29 cellular contexts compared by ENCODE assay signal in the genomic region with DNA sequence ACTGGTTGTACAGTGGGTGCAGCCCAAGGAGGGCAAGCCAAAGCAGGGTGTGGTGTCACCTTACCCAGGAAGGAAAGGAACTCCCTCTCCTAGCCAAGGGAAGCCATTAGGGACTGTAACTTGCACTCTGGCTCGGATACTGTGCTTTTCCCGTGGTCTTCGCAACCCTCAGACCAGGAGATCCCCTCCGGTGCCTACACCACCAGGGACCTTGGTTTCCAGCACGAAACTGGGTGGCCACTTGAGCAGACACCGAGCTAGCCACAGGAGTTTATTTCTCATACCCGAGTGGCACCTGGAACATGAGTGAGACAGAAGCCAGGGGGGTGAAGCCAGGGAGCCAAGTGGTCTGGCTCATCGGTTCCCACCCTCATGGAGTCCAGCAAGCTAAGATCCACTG.
DNase-seq lines count a peak whose midpoint lies in the region; ATAC-seq and TF ChIP-seq lines count a peak whose summit lies in the region.
"Had no signal": no experiment of that assay in that cellular context is flagged by ENCODE, and none has a peak within 500 bp of the region (broad histone marks: within the 10 kb centered on the region; RNA-seq: fewer than 3 reads in every experiment).

No MANE protein-coding gene starts in this region.

- no peak overlapping the region for H2BK120ac ChIP-seq in mesenchymal stem cell (ENCODE audit: low read depth, low read length)

- no peak overlapping the region for H2AFZ ChIP-seq in mesenchymal stem cell (ENCODE audit: low read depth, low read length)

- H3K4ac ChIP-seq in mesenchymal stem cell (ENCODE audit: low read depth in 1 of 2, low read length in 2 of 2), result no peak overlapping the region

- no peak overlapping the region for H3K9ac ChIP-seq in mesenchymal stem cell (ENCODE audit: low read length)
- H3K9ac ChIP-seq: BLaER1; BLaER1 treated with 17β-estradiol and CSF1 and Interleukin-3, amounts not matched to agents 10 nM and 100 nM had no signal

- no peaks in the 10 kb centered on the region for H3K4me1 ChIP-seq in mesenchymal stem cell (ENCODE audit: control insufficient read depth, insufficient read depth, low read depth, low read length)
- H3K4me1 ChIP-seq: A549; BE2C; BLaER1; BLaER1 treated with 17β-estradiol and CSF1 and Interleukin-3, amounts not matched to agents 10 nM and 100 nM; Caco-2 had no signal

- no peak overlapping the region for H2BK15ac ChIP-seq in mesenchymal stem cell (ENCODE audit: low read depth, poor library complexity, severe bottlenecking)

- no peak for TF ChIP-seq CTCF in AG04450 (IDR thresholded peaks at IDR 0.05; ENCODE audit: low read depth, low read length)

- no peak overlapping the region for H3K14ac ChIP-seq in mesenchymal stem cell (ENCODE audit: low read length in 2 of 2)

- 81% methylated on average over 8 of the region's 8 CpGs for WGBS in mesenchymal stem cell

- H3K9me3 ChIP-seq in AG04450 (ENCODE audit: control insufficient read depth, insufficient read depth, low read length) (peaks cover 8% of the 10 kb centered on the region; the same call in 1 of the 2 replicates), mesenchymal stem cell (ENCODE audit: control insufficient read depth, low read length) (no peaks in the 10 kb centered on the region)
- H3K9me3 ChIP-seq: A549; BE2C; BLaER1; BLaER1 treated with 17β-estradiol and CSF1 and Interleukin-3, amounts not matched to agents 10 nM and 100 nM; Caco-2 had no signal

- H3K4me2 ChIP-seq in mesenchymal stem cell (ENCODE audit: low read length, poor library complexity, severe bottlenecking), result no peak overlapping the region
- H3K4me2 ChIP-seq: A549; BLaER1; BLaER1 treated with 17β-estradiol and CSF1 and Interleukin-3, amounts not matched to agents 10 nM and 100 nM had no signal

- no peak overlapping the region for H2BK12ac ChIP-seq in mesenchymal stem cell (ENCODE audit: low read length in 2 of 2)

- H4K91ac ChIP-seq in mesenchymal stem cell (ENCODE audit: low read length), result peak overlapping the region; percentile 65

- no peak for DNase-seq in AG04450 (ENCODE audit: low read depth, low spot score)
- no peak for DNase-seq in mesenchymal stem cell
- DNase-seq in DMS153 treated with DMSO at 0.1 percent for 48 hours (lab: John Stamatoyannopoulos, UW; ENCODE audit: unreplicated experiment), result no peak
- DNase-seq: 8988T; ACHN; AML-193; BE2C; C1 segment of cervical spinal cord; Caco-2; Calu3; CD4-positive, alpha-beta memory T cell; CD4-positive, alpha-beta T cell; CD4-positive, CD25-positive, alpha-beta regulatory T cell; CD8-positive, alpha-beta memory T cell; CD8-positive, alpha-beta T cell; COR-L47; DMS 273 treated with DMSO at 0.1 percent for 48 hours; DMS153; DMS53; DMS79; DMS79 treated with DMSO at 0.1 percent for 48 hours; DND-41; EL had no signal

- H3K79me1 ChIP-seq in mesenchymal stem cell (replicated peaks; ENCODE audit: low read length, poor library complexity, severe bottlenecking), result no peaks in the 10 kb centered on the region

- no peaks in the 10 kb centered on the region for H3K36me3 ChIP-seq in mesenchymal stem cell (ENCODE audit: control insufficient read depth in 1 of 2, insufficient read depth in 2 of 2, low read depth in 1 of 2, low read length in 2 of 2)
- H3K36me3 ChIP-seq: BE2C; BLaER1; BLaER1 treated with 17β-estradiol and CSF1 and Interleukin-3, amounts not matched to agents 10 nM and 100 nM had no signal

- POLR2A ChIA-PET in AG04450 (lab: Yijun Ruan, JAX), result no interaction called here

- no peak overlapping the region for H2AK5ac ChIP-seq in mesenchymal stem cell (ENCODE audit: low read length, severe bottlenecking)

- H3K27me3 ChIP-seq in AG04450 (ENCODE audit: control insufficient read depth, insufficient read depth, low read length) (no peaks in the 10 kb centered on the region), mesenchymal stem cell (ENCODE audit: control insufficient read depth in 1 of 2, insufficient read depth in 1 of 2, low read length in 2 of 2) (no peaks in the 10 kb centered on the region)
- H3K27me3 ChIP-seq: BE2C; BLaER1; BLaER1 treated with 17β-estradiol and CSF1 and Interleukin-3, amounts not matched to agents 10 nM and 100 nM had no signal

- no peak overlapping the region for H2BK5ac ChIP-seq in mesenchymal stem cell (ENCODE audit: low read depth, low read length, poor library complexity, severe bottlenecking)

- ATAC-seq in GM19395 (IDR thresholded peaks at IDR 0.05; ENCODE audit: unreplicated experiment), result no peak
- ATAC-seq: A549; CD8-positive, alpha-beta T cell had no signal

- H3K18ac ChIP-seq in mesenchymal stem cell (ENCODE audit: low read depth in 1 of 2, low read length in 2 of 2), result no peak overlapping the region

- CTCF ChIA-PET in AG04450 (lab: Charles Lee), result no interaction called here

- no peak overlapping the region for H3K23ac ChIP-seq in mesenchymal stem cell (ENCODE audit: low read length in 2 of 2)

- H3K4me3 ChIP-seq in AG04450 (ENCODE audit: low read depth, low read length), result no peak overlapping the region
- H3K4me3 ChIP-seq in mesenchymal stem cell (ENCODE audit: insufficient read depth in 1 of 2, low read depth in 1 of 2, low read length in 2 of 2), result no peak overlapping the region
- H3K4me3 ChIP-seq: A549; BLaER1; BLaER1 treated with 17β-estradiol and CSF1 and Interleukin-3, amounts not matched to agents 10 nM and 100 nM had no signal

- H3K27ac ChIP-seq in AG04450 (ENCODE audit: low read depth, low read length) (peak overlapping the region; percentile 11), mesenchymal stem cell (ENCODE audit: low read length, poor library complexity, severe bottlenecking) (no peak overlapping the region)
- H3K27ac ChIP-seq: 22Rv1; A549; BLaER1; BLaER1 treated with 17β-estradiol and CSF1 and Interleukin-3, amounts not matched to agents 10 nM and 100 nM; C4-2B had no signal

- H4K8ac ChIP-seq in mesenchymal stem cell (ENCODE audit: low read length), result no peak overlapping the region
